Comparison of ENCODE assay signal across 1 cellular context in the genomic region with DNA sequence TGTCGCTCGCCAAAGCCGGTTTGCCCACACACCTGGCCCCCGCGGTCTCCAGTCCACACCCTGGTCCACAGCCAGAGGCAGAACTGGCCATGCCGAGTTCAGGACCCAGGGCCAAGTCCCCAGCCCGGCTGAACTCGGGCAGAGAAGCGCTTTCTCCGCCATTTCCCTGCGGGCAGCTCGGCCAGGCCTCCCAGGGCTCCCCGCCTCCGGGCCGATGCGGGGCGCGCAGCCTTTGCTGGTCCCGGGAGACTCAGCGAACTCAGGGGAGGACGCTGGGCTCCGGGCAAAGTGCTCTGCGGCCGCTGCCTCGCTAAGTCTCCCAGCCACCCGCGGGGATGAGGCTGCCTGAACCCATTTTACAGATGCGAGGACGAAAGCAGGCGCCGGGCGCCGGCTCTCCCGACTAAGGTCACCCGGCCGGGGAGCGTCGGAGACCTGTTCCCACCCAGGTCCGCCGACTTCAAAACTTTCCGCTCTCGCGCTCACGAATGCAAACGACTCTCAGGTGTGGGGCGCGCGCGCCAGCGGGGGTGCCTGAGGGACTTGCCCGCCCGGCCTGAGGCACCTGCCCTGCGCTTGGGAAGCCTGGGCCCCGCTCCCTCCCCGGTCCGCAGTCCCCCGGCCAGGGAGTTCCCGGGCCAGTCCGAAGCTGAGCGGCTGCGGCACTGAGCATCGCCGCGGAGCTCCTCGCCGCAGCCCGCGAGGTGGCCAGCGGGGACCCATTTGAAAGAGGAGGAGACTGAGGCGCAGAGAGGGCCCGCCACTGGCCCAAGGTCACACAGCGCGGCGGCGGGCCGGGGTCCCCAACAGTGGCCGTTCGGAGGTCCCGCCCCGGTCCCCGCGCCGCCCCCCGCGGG.
A peak's percentile ranks its signal among the peaks of the same experiment; 100 is the strongest.
TF ChIP-seq lines count a peak whose summit lies in the region.

No MANE protein-coding gene starts in this region.

TF ChIP-seq in GM12878, 131 proteins besides CTCF, POLR2A, EP300 and RAD21 (continued from another document and continues in another):
- TF ChIP-seq RELA (IDR thresholded peaks at IDR 0.05; ENCODE audit: borderline replicate concordance, partially characterized antibody) (no peak), SMARCA5 (IDR thresholded peaks at IDR 0.05) (peak; percentile 70; the same call in 1 of the 2 replicates), HDAC2 (IDR thresholded peaks at IDR 0.05) (0 out of 2 replicates have a peak, but pooled peaks have one; percentile 44), EZH2 (IDR thresholded peaks at IDR 0.05; ENCODE audit: borderline replicate concordance, control insufficient read depth, low read depth, low read length) (no peak), ZNF274 (IDR thresholded peaks at IDR 0.05; ENCODE audit: insufficient read depth, insufficient read length) (no peak), WRNIP1 (IDR thresholded peaks at IDR 0.05; ENCODE audit: borderline replicate concordance, low read depth, low read length) (no peak), KAT2A (conservative IDR thresholded peaks at IDR 0.05; ENCODE audit: control insufficient read depth, low read depth, low read length) (no peak), NRF1 (conservative IDR thresholded peaks at IDR 0.05; ENCODE audit: low read depth, low read length) (no peak), PAX5 (IDR thresholded peaks at IDR 0.05; ENCODE audit: borderline replicate concordance, low read depth, low read length) (0 out of 2 replicates have a peak, but pooled peaks have one; percentile 27), RUNX3 (IDR thresholded peaks at IDR 0.05; ENCODE audit: low read length) (no peak), JUNB (IDR thresholded peaks at IDR 0.05) (no peak), BHLHE40 (IDR thresholded peaks at IDR 0.05; ENCODE audit: borderline replicate concordance in 1 of 2, low read depth in 2 of 2, low read length in 1 of 2) (peak in 1 of 2 experiments; percentile 35; a peak in 1 of 4 replicates), MYB (IDR thresholded peaks at IDR 0.05; ENCODE audit: borderline replicate concordance, low read depth, low read length) (no peak), MEF2B (IDR thresholded peaks at IDR 0.05; ENCODE audit: partially characterized antibody, poor library complexity, severe bottlenecking) (peak; percentile 26), YY1 (IDR thresholded peaks at IDR 0.05; ENCODE audit: low read depth, low read length) (peak; percentile 42; the same call in 1 of the 2 replicates), NR2F1 (conservative IDR thresholded peaks at IDR 0.05) (no peak), STAT3 (IDR thresholded peaks at IDR 0.05; ENCODE audit: low read depth, low read length) (no peak), IKZF2 (IDR thresholded peaks at IDR 0.05) (no peak), EGR1 (IDR thresholded peaks at IDR 0.05; ENCODE audit: borderline replicate concordance in 1 of 2, low read depth in 2 of 2, low read length in 2 of 2) (no peak), TAF1 (IDR thresholded peaks at IDR 0.05; ENCODE audit: borderline replicate concordance, low read depth, low read length) (no peak), ZNF217 (IDR thresholded peaks at IDR 0.05) (no peak), PAX8 (IDR thresholded peaks at IDR 0.05) (no peak), BRCA1 (IDR thresholded peaks at IDR 0.05; ENCODE audit: low read depth, low read length) (no peak), FOXK2 (IDR thresholded peaks at IDR 0.05) (no peak), SREBF2 (IDR thresholded peaks at IDR 0.05; ENCODE audit: low read length) (no peak), CREB1 (IDR thresholded peaks at IDR 0.05; ENCODE audit: low read depth) (no peak), YBX1 (IDR thresholded peaks at IDR 0.05) (no peak), DPF2 (IDR thresholded peaks at IDR 0.05) (0 out of 2 replicates have a peak, but pooled peaks have one; percentile 16)
- TF ChIP-seq, protein P1, sequence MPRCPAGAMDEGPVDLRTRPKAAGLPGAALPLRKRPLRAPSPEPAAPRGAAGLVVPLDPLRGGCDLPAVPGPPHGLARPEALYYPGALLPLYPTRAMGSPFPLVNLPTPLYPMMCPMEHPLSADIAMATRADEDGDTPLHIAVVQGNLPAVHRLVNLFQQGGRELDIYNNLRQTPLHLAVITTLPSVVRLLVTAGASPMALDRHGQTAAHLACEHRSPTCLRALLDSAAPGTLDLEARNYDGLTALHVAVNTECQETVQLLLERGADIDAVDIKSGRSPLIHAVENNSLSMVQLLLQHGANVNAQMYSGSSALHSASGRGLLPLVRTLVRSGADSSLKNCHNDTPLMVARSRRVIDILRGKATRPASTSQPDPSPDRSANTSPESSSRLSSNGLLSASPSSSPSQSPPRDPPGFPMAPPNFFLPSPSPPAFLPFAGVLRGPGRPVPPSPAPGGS (IDR thresholded peaks at IDR 0.05; ENCODE audit: borderline replicate concordance, insufficient read depth, low read depth, low read length, poor library complexity, severe bottlenecking) = no peak
- TF ChIP-seq, protein P2, sequence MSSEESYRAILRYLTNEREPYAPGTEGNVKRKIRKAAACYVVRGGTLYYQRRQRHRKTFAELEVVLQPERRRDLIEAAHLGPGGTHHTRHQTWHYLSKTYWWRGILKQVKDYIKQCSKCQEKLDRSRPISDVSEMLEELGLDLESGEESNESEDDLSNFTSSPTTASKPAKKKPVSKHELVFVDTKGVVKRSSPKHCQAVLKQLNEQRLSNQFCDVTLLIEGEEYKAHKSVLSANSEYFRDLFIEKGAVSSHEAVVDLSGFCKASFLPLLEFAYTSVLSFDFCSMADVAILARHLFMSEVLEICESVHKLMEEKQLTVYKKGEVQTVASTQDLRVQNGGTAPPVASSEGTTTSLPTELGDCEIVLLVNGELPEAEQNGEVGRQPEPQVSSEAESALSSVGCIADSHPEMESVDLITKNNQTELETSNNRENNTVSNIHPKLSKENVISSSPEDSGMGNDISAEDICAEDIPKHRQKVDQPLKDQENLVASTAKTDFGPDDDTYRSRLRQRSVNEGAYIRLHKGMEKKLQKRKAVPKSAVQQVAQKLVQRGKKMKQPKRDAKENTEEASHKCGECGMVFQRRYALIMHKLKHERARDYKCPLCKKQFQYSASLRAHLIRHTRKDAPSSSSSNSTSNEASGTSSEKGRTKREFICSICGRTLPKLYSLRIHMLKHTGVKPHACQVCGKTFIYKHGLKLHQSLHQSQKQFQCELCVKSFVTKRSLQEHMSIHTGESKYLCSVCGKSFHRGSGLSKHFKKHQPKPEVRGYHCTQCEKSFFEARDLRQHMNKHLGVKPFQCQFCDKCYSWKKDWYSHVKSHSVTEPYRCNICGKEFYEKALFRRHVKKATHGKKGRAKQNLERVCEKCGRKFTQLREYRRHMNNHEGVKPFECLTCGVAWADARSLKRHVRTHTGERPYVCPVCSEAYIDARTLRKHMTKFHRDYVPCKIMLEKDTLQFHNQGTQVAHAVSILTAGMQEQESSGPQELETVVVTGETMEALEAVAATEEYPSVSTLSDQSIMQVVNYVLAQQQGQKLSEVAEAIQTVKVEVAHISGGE (CRISPR knock-in tag; IDR thresholded peaks at IDR 0.05) = no peak
- TF ChIP-seq, protein P3, sequence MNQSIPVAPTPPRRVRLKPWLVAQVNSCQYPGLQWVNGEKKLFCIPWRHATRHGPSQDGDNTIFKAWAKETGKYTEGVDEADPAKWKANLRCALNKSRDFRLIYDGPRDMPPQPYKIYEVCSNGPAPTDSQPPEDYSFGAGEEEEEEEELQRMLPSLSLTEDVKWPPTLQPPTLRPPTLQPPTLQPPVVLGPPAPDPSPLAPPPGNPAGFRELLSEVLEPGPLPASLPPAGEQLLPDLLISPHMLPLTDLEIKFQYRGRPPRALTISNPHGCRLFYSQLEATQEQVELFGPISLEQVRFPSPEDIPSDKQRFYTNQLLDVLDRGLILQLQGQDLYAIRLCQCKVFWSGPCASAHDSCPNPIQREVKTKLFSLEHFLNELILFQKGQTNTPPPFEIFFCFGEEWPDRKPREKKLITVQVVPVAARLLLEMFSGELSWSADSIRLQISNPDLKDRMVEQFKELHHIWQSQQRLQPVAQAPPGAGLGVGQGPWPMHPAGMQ (IDR thresholded peaks at IDR 0.05; ENCODE audit: borderline replicate concordance) = no peak
- TF ChIP-seq, protein P4, sequence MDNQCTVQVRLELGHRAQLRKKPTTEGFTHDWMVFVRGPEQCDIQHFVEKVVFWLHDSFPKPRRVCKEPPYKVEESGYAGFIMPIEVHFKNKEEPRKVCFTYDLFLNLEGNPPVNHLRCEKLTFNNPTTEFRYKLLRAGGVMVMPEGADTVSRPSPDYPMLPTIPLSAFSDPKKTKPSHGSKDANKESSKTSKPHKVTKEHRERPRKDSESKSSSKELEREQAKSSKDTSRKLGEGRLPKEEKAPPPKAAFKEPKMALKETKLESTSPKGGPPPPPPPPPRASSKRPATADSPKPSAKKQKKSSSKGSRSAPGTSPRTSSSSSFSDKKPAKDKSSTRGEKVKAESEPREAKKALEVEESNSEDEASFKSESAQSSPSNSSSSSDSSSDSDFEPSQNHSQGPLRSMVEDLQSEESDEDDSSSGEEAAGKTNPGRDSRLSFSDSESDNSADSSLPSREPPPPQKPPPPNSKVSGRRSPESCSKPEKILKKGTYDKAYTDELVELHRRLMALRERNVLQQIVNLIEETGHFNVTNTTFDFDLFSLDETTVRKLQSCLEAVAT (IDR thresholded peaks at IDR 0.05) = peak; percentile 66
- TF ChIP-seq, protein P5, sequence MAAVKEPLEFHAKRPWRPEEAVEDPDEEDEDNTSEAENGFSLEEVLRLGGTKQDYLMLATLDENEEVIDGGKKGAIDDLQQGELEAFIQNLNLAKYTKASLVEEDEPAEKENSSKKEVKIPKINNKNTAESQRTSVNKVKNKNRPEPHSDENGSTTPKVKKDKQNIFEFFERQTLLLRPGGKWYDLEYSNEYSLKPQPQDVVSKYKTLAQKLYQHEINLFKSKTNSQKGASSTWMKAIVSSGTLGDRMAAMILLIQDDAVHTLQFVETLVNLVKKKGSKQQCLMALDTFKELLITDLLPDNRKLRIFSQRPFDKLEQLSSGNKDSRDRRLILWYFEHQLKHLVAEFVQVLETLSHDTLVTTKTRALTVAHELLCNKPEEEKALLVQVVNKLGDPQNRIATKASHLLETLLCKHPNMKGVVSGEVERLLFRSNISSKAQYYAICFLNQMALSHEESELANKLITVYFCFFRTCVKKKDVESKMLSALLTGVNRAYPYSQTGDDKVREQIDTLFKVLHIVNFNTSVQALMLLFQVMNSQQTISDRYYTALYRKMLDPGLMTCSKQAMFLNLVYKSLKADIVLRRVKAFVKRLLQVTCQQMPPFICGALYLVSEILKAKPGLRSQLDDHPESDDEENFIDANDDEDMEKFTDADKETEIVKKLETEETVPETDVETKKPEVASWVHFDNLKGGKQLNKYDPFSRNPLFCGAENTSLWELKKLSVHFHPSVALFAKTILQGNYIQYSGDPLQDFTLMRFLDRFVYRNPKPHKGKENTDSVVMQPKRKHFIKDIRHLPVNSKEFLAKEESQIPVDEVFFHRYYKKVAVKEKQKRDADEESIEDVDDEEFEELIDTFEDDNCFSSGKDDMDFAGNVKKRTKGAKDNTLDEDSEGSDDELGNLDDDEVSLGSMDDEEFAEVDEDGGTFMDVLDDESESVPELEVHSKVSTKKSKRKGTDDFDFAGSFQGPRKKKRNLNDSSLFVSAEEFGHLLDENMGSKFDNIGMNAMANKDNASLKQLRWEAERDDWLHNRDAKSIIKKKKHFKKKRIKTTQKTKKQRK (IDR thresholded peaks at IDR 0.05; ENCODE audit: low read depth, low read length) = no peak
- TF ChIP-seq, protein P6, sequence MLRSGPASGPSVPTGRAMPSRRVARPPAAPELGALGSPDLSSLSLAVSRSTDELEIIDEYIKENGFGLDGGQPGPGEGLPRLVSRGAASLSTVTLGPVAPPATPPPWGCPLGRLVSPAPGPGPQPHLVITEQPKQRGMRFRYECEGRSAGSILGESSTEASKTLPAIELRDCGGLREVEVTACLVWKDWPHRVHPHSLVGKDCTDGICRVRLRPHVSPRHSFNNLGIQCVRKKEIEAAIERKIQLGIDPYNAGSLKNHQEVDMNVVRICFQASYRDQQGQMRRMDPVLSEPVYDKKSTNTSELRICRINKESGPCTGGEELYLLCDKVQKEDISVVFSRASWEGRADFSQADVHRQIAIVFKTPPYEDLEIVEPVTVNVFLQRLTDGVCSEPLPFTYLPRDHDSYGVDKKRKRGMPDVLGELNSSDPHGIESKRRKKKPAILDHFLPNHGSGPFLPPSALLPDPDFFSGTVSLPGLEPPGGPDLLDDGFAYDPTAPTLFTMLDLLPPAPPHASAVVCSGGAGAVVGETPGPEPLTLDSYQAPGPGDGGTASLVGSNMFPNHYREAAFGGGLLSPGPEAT (IDR thresholded peaks at IDR 0.05; ENCODE audit: low read depth) = peak; percentile 37; the same call in 1 of the 2 replicates
- TF ChIP-seq, protein P7, sequence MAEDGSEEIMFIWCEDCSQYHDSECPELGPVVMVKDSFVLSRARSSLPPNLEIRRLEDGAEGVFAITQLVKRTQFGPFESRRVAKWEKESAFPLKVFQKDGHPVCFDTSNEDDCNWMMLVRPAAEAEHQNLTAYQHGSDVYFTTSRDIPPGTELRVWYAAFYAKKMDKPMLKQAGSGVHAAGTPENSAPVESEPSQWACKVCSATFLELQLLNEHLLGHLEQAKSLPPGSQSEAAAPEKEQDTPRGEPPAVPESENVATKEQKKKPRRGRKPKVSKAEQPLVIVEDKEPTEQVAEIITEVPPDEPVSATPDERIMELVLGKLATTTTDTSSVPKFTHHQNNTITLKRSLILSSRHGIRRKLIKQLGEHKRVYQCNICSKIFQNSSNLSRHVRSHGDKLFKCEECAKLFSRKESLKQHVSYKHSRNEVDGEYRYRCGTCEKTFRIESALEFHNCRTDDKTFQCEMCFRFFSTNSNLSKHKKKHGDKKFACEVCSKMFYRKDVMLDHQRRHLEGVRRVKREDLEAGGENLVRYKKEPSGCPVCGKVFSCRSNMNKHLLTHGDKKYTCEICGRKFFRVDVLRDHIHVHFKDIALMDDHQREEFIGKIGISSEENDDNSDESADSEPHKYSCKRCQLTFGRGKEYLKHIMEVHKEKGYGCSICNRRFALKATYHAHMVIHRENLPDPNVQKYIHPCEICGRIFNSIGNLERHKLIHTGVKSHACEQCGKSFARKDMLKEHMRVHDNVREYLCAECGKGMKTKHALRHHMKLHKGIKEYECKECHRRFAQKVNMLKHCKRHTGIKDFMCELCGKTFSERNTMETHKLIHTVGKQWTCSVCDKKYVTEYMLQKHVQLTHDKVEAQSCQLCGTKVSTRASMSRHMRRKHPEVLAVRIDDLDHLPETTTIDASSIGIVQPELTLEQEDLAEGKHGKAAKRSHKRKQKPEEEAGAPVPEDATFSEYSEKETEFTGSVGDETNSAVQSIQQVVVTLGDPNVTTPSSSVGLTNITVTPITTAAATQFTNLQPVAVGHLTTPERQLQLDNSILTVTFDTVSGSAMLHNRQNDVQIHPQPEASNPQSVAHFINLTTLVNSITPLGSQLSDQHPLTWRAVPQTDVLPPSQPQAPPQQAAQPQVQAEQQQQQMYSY (CRISPR knock-in tag; IDR thresholded peaks at IDR 0.05) = no peak
- TF ChIP-seq, protein P8, sequence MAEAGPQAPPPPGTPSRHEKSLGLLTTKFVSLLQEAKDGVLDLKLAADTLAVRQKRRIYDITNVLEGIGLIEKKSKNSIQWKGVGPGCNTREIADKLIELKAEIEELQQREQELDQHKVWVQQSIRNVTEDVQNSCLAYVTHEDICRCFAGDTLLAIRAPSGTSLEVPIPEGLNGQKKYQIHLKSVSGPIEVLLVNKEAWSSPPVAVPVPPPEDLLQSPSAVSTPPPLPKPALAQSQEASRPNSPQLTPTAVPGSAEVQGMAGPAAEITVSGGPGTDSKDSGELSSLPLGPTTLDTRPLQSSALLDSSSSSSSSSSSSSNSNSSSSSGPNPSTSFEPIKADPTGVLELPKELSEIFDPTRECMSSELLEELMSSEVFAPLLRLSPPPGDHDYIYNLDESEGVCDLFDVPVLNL (IDR thresholded peaks at IDR 0.05; ENCODE audit: low read depth, low read length) = no peak
